ENCODE assay signal across 8 cellular contexts in the genomic region with DNA sequence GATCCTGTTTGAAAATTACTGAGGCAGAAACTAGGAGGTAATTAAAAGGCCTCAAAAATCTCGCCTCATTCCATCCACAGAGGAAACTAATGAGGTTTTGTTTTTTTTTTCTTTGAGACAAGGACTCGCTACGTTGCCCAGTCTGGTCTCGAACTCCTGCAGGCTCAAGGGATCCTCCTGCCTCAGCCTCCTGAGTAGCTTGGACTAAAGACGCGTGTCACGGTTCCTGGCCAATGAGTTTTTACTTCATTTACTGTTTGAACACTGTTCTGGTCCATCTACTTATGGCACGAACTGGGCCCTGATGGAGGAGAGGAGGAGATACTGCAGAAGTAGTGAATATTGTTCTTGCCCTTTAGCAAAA. TPM values are rescaled to one million over a fixed set of nuclear protein-coding genes. Genes with fewer than 3 reads are reported as not detected.
DNase-seq lines count a peak whose midpoint lies in the region; ATAC-seq and TF ChIP-seq lines count a peak whose summit lies in the region.

No MANE protein-coding gene starts in this region.

- H3K4me1 Mint-ChIP-seq in activated T-helper 1 cell treated with anti-CD3 and anti-CD28 coated beads, Interleukin-12 subunit alpha, Interleukin-12 subunit beta, Interleukin-2, Interleukin-4 antibody, amounts not matched to agents 30 ng/mL and 10 ng/mL and 1 ng/mL, durations not matched to agents 14 hours and 24 hours and 36 hours (ENCODE audit: low read depth): peaks cover 33% of the 10 kb centered on the region
- H3K4me1 Mint-ChIP-seq in immature natural killer cell: peaks cover 39 to 41% of the 10 kb centered on the region in 2 donors

- H3K36me3 ChIP-seq in SK-N-SH (replicated peaks in 1 of 2; ENCODE audit: control insufficient read depth in 1 of 2, insufficient read depth in 2 of 2, low read length in 1 of 2) (peaks cover 32 to 44% of the 10 kb centered on the region in 2 experiments), stomach smooth muscle (ENCODE audit: control insufficient read depth in 2 of 2, insufficient read depth in 2 of 2, low read length in 2 of 2) (peaks cover 26 to 27% of the 10 kb centered on the region in 2 donors)

- H2AFZ ChIP-seq in SK-N-SH (ENCODE audit: low read depth): peak overlapping the region; percentile 74

- no peak for TF ChIP-seq EP300 in SK-N-SH (IDR thresholded peaks at IDR 0.05; ENCODE audit: borderline replicate concordance in 1 of 2, low read depth in 1 of 2, low read length in 1 of 2)

- CTCF ChIA-PET in SK-N-SH (lab: Yijun Ruan, JAX): interaction anchor here (0.5 to 4.1 kb wide), 16 partner anchors 11 to 410 kb away, joined by 3 to 50 read pairs (median 4); a partner anchor contains a TSS

- peaks cover 9% of the 10 kb centered on the region for H4K20me1 ChIP-seq in SK-N-SH (ENCODE audit: insufficient read depth)

- no peak for TF ChIP-seq CTCF in SK-N-SH (IDR thresholded peaks at IDR 0.05)

- POLR2A ChIA-PET in SK-N-SH (lab: Yijun Ruan, JAX): interaction anchor here (0.9 to 1.7 kb wide), 4 partner anchors 11 to 74 kb away, joined by 3 to 7 read pairs (median 5); a partner anchor contains a TSS

- H3K4me3 ChIP-seq in SK-N-SH (ENCODE audit: low read depth in 2 of 2, low read length in 1 of 2): peak overlapping the region; percentile 67 to 95
- peak overlapping the region; percentile 75 to 93 for H3K4me3 ChIP-seq in stomach smooth muscle (ENCODE audit: low read length in 2 of 2)

- H3K4me2 ChIP-seq in SK-N-SH: peak overlapping the region; percentile 97

- no peaks in the 10 kb centered on the region for H3K9me3 Mint-ChIP-seq in activated T-helper 1 cell treated with anti-CD3 and anti-CD28 coated beads, Interleukin-12 subunit alpha, Interleukin-12 subunit beta, Interleukin-2, Interleukin-4 antibody, amounts not matched to agents 30 ng/mL and 10 ng/mL and 1 ng/mL, durations not matched to agents 14 hours and 24 hours and 36 hours
- H3K9me3 Mint-ChIP-seq in immature natural killer cell: no peaks in the 10 kb centered on the region

- H3F3A ChIP-seq in SK-N-SH (replicated peaks; ENCODE audit: insufficient read depth): peaks cover 35% of the 10 kb centered on the region

- H3K27me3 Mint-ChIP-seq in activated T-helper 1 cell treated with anti-CD3 and anti-CD28 coated beads, Interleukin-12 subunit alpha, Interleukin-12 subunit beta, Interleukin-2, Interleukin-4 antibody, amounts not matched to agents 30 ng/mL and 10 ng/mL and 1 ng/mL, durations not matched to agents 14 hours and 24 hours and 36 hours (ENCODE audit: insufficient read depth): no peaks in the 10 kb centered on the region
- H3K27me3 Mint-ChIP-seq in immature natural killer cell (ENCODE audit: low read depth in 3 of 3): peaks cover 0 to 9% (median 4%) of the 10 kb centered on the region in 3 donors

- H3K27me3 ChIP-seq in SK-N-SH (ENCODE audit: insufficient read depth) (no peaks in the 10 kb centered on the region), stomach smooth muscle (ENCODE audit: control insufficient read depth in 1 of 2, insufficient read depth in 2 of 2, low read length in 2 of 2) (no peaks in the 10 kb centered on the region)

- H3K9ac ChIP-seq in SK-N-SH (peak overlapping the region; percentile 72), stomach smooth muscle (ENCODE audit: low read length in 2 of 2) (peak overlapping the region; percentile 79 to 86)

- intact Hi-C loops in activated T-helper 1 cell treated with anti-CD3 and anti-CD28 coated beads, Interleukin-12 subunit alpha, Interleukin-12 subunit beta, Interleukin-2, Interleukin-4 antibody, amounts not matched to agents 30 ng/mL and 10 ng/mL and 1 ng/mL, durations not matched to agents 14 hours and 24 hours and 36 hours (cut with micrococcal nuclease): loop anchor here (1.0 to 10.0 kb wide), 7 partner anchors 17 to 307 kb away; a partner anchor contains a TSS

- ATAC-seq in SK-N-SH treated with all-trans-retinoic acid at 6 μM for 48 hours: no peak; the same call in 2 of the 3 replicates

- H3K9me2 ChIP-seq in SK-N-SH: no peaks in the 10 kb centered on the region

- H3K36me3 Mint-ChIP-seq in activated T-helper 1 cell treated with anti-CD3 and anti-CD28 coated beads, Interleukin-12 subunit alpha, Interleukin-12 subunit beta, Interleukin-2, Interleukin-4 antibody, amounts not matched to agents 30 ng/mL and 10 ng/mL and 1 ng/mL, durations not matched to agents 14 hours and 24 hours and 36 hours (ENCODE audit: low read depth): peaks cover 25% of the 10 kb centered on the region
- H3K36me3 Mint-ChIP-seq in immature natural killer cell: peaks cover under 1 to 12% (median 3%) of the 10 kb centered on the region in 3 donors

- H3K4me1 ChIP-seq in SK-N-SH (ENCODE audit: control insufficient read depth in 1 of 2, insufficient read depth in 2 of 2, low read depth in 1 of 2, low read length in 1 of 2): peaks cover 6 to 14% of the 10 kb centered on the region in 2 experiments; a peak in 3 of 4 replicates
- peaks cover 36% of the 10 kb centered on the region for H3K4me1 ChIP-seq in stomach smooth muscle (ENCODE audit: control insufficient read depth, insufficient read depth, low read length)

- H3K4me3 Mint-ChIP-seq in activated T-helper 1 cell treated with anti-CD3 and anti-CD28 coated beads, Interleukin-12 subunit alpha, Interleukin-12 subunit beta, Interleukin-2, Interleukin-4 antibody, amounts not matched to agents 30 ng/mL and 10 ng/mL and 1 ng/mL, durations not matched to agents 14 hours and 24 hours and 36 hours: peak overlapping the region; percentile 91
- peak overlapping the region; percentile 78 to 96 (median 89) for H3K4me3 Mint-ChIP-seq in immature natural killer cell

- no peak for TF ChIP-seq RAD21 in SK-N-SH (IDR thresholded peaks at IDR 0.05; ENCODE audit: low read length)

- H3K79me2 ChIP-seq in SK-N-SH (ENCODE audit: insufficient read depth): peaks cover 55% of the 10 kb centered on the region

- H3K27ac Mint-ChIP-seq in activated T-helper 1 cell treated with anti-CD3 and anti-CD28 coated beads, Interleukin-12 subunit alpha, Interleukin-12 subunit beta, Interleukin-2, Interleukin-4 antibody, amounts not matched to agents 30 ng/mL and 10 ng/mL and 1 ng/mL, durations not matched to agents 14 hours and 24 hours and 36 hours: peak overlapping the region; percentile 56
- peak overlapping the region; percentile 94 to 99 (median 97) for H3K27ac Mint-ChIP-seq in immature natural killer cell

- DNase-seq in SK-N-SH: no peak
- no peak for DNase-seq in activated T-helper 1 cell treated with anti-CD3 and anti-CD28 coated beads, Interleukin-12 subunit alpha, Interleukin-12 subunit beta, Interleukin-2, Interleukin-4 antibody, amounts not matched to agents 30 ng/mL and 10 ng/mL and 1 ng/mL, durations not matched to agents 14 hours and 24 hours and 36 hours (ENCODE audit: low spot score)
- DNase-seq in immature natural killer cell: peak in 1 of 3 donors; percentile 5
- no peak for DNase-seq in NCI-H1694 treated with DMSO at 0.1 percent for 48 hours (lab: John Stamatoyannopoulos, UW)
- no peak for DNase-seq in D341Med (ENCODE audit: low spot score)
- no peak for DNase-seq in GF-D8 (lab: John Stamatoyannopoulos, UW)

- 51% methylated on average over 8 of the region's 8 CpGs for WGBS in SK-N-SH (ENCODE audit: low lambda C conversion rate)

- H3K27ac ChIP-seq in SK-N-SH (ENCODE audit: low read depth in 2 of 2, low read length in 1 of 2) (peak overlapping the region; percentile 60 to 85), stomach smooth muscle (ENCODE audit: low read length) (peak overlapping the region; percentile 69)

- H3K9me3 ChIP-seq in SK-N-SH (no peaks in the 10 kb centered on the region), stomach smooth muscle (ENCODE audit: control insufficient read depth in 2 of 2, low read length in 2 of 2) (no peaks in the 10 kb centered on the region)

RNA-seq across cellular contexts. Expression of a gene that starts 0.6 kb away (rescaled TPM):
- polyA plus RNA-seq in SK-N-SH (2012; rRNA removed) (46.4 and 77.8 TPM in 2 replicates), immature natural killer cell (10 to 100 TPM; 16.1 to 43.2 (median 24.3) TPM)
- 33.6 and 42.3 TPM in 2 replicates for polyA plus RNA-seq in SK-N-SH (2012; cell fraction: cytosol; rRNA removed)
- 70.9 and 98.6 TPM in 2 replicates for polyA plus RNA-seq in SK-N-SH (2012; cell fraction: nucleus; rRNA removed)
- 210 and 212 TPM in 2 replicates for total RNA-seq in activated T-helper 1 cell treated with anti-CD3 and anti-CD28 coated beads, Interleukin-12 subunit alpha, Interleukin-12 subunit beta, Interleukin-2, Interleukin-4 antibody, amounts not matched to agents 30 ng/mL and 10 ng/mL and 1 ng/mL, durations not matched to agents 14 hours and 24 hours and 36 hours

RNA-seq across cellular contexts. Expression of a gene that starts 16.1 kb away (rescaled TPM):
- polyA plus RNA-seq in SK-N-SH (2012; rRNA removed) (108 and 114 TPM in 2 replicates), immature natural killer cell (100 to 1,000 TPM; 101 to 153 (median 112) TPM)
- polyA plus RNA-seq in SK-N-SH (2012; cell fraction: cytosol; rRNA removed): 95.8 and 104 TPM in 2 replicates
- 49.4 and 69.0 TPM in 2 replicates for polyA plus RNA-seq in SK-N-SH (2012; cell fraction: nucleus; rRNA removed)
- total RNA-seq in activated T-helper 1 cell treated with anti-CD3 and anti-CD28 coated beads, Interleukin-12 subunit alpha, Interleukin-12 subunit beta, Interleukin-2, Interleukin-4 antibody, amounts not matched to agents 30 ng/mL and 10 ng/mL and 1 ng/mL, durations not matched to agents 14 hours and 24 hours and 36 hours: 47.9 and 51.0 TPM in 2 replicates

RNA-seq across cellular contexts. Expression of a gene that starts 16.4 kb away (rescaled TPM):
- polyA plus RNA-seq in SK-N-SH (2012; rRNA removed) (26.7 and 26.9 TPM in 2 replicates), immature natural killer cell (10 to 100 TPM in 1 of 3 donors, 1 to 10 TPM in 2; 5.2 to 18.3 (median 7.4) TPM)
- polyA plus RNA-seq in SK-N-SH (2012; cell fraction: cytosol; rRNA removed): 20.0 and 21.4 TPM in 2 replicates
- 55.7 and 68.8 TPM in 2 replicates for polyA plus RNA-seq in SK-N-SH (2012; cell fraction: nucleus; rRNA removed)
- 106 and 108 TPM in 2 replicates for total RNA-seq in activated T-helper 1 cell treated with anti-CD3 and anti-CD28 coated beads, Interleukin-12 subunit alpha, Interleukin-12 subunit beta, Interleukin-2, Interleukin-4 antibody, amounts not matched to agents 30 ng/mL and 10 ng/mL and 1 ng/mL, durations not matched to agents 14 hours and 24 hours and 36 hours

RNA-seq across cellular contexts. Expression of a gene that starts 31.6 kb away (rescaled TPM):
- polyA plus RNA-seq in SK-N-SH (2012; rRNA removed) (7.9 and 13.1 TPM in 2 replicates), immature natural killer cell (under 1 TPM in 1 of 3 donors, not detected in 2; 0.73 TPM)
- polyA plus RNA-seq in SK-N-SH (2012; cell fraction: cytosol; rRNA removed): 1.7 and 2.5 TPM in 2 replicates
- 62.1 and 74.4 TPM in 2 replicates for polyA plus RNA-seq in SK-N-SH (2012; cell fraction: nucleus; rRNA removed)
- 38.4 and 42.9 TPM in 2 replicates for total RNA-seq in activated T-helper 1 cell treated with anti-CD3 and anti-CD28 coated beads, Interleukin-12 subunit alpha, Interleukin-12 subunit beta, Interleukin-2, Interleukin-4 antibody, amounts not matched to agents 30 ng/mL and 10 ng/mL and 1 ng/mL, durations not matched to agents 14 hours and 24 hours and 36 hours

RNA-seq across cellular contexts. Expression of a gene that starts 46.7 kb away (rescaled TPM):
- polyA plus RNA-seq in SK-N-SH (2012; rRNA removed) (36.5 and 42.3 TPM in 2 replicates), immature natural killer cell (1 to 10 TPM in 2 of 3 donors, under 1 TPM in 1; 0.73 to 4.1 (median 3.2) TPM)
- 28.0 and 31.0 TPM in 2 replicates for polyA plus RNA-seq in SK-N-SH (2012; cell fraction: cytosol; rRNA removed)
- 100 and 104 TPM in 2 replicates for polyA plus RNA-seq in SK-N-SH (2012; cell fraction: nucleus; rRNA removed)
- total RNA-seq in activated T-helper 1 cell treated with anti-CD3 and anti-CD28 coated beads, Interleukin-12 subunit alpha, Interleukin-12 subunit beta, Interleukin-2, Interleukin-4 antibody, amounts not matched to agents 30 ng/mL and 10 ng/mL and 1 ng/mL, durations not matched to agents 14 hours and 24 hours and 36 hours: 81.9 and 83.1 TPM in 2 replicates
